8 cellular contexts compared by ENCODE assay signal in genomic region chr12:40104461-40105264, GRCh38. TPM values are rescaled to one million over a fixed set of nuclear protein-coding genes. Genes with fewer than 3 reads are reported as not detected.
DNase-seq lines count a peak whose midpoint lies in the region; ATAC-seq and TF ChIP-seq lines count a peak whose summit lies in the region.

No MANE protein-coding gene starts in this region.

- peaks cover 54% of the 10 kb centered on the region for H3K4me1 Mint-ChIP-seq in activated T-cell treated with anti-CD3 and anti-CD28 coated beads, Interleukin-2, amount 50 U/mL, for 24 hours (ENCODE audit: low read depth)

- H3K9me3 ChIP-seq in psoas muscle: no peaks in the 10 kb centered on the region

- H3K27me3 ChIP-seq in psoas muscle (ENCODE audit: insufficient read depth in 3 of 3, low read length in 2 of 3): no peaks in the 10 kb centered on the region

- H3K4me3 Mint-ChIP-seq in activated T-cell treated with anti-CD3 and anti-CD28 coated beads, Interleukin-2, amount 50 U/mL, for 24 hours: peak overlapping the region; percentile 78

- 20 to 23% (median 21%) methylated on average over 16 to 20 of the region's 20 CpGs for WGBS in psoas muscle, 3 donors

- H3K4me1 ChIP-seq in psoas muscle: peaks cover 3% of the 10 kb centered on the region

- intact Hi-C loops in psoas muscle (cut with DNase I): loop anchor here (5.0 to 10.0 kb wide), 2 partner anchors 337 to 340 kb away; no protein-coding TSS in a partner anchor

- H3K36me3 Mint-ChIP-seq in activated T-cell treated with anti-CD3 and anti-CD28 coated beads, Interleukin-2, amount 50 U/mL, for 24 hours (ENCODE audit: low read depth): peaks cover 1% of the 10 kb centered on the region

- no peak for DNase-seq in activated T-cell treated with anti-CD3 and anti-CD28 coated beads, Interleukin-2, amount 50 U/mL, for 24 hours
- no peak for DNase-seq in activated T-cell treated with anti-CD3 and anti-CD28 coated beads, Interleukin-2, amount 50 U/mL, for 1 hour
- peak; percentile 27 for DNase-seq in SK-N-DZ (ENCODE audit: low spot score)
- peak; percentile 2 for DNase-seq in fibroblast of peridontal ligament (ENCODE audit: extremely low read depth)
- no peak for DNase-seq in psoas muscle
- no peak for DNase-seq in GM20000 (ENCODE audit: low spot score)

- no peaks in the 10 kb centered on the region for H3K9me3 Mint-ChIP-seq in activated T-cell treated with anti-CD3 and anti-CD28 coated beads, Interleukin-2, amount 50 U/mL, for 24 hours

- H3K27me3 Mint-ChIP-seq in activated T-cell treated with anti-CD3 and anti-CD28 coated beads, Interleukin-2, amount 50 U/mL, for 24 hours: peaks cover 13% of the 10 kb centered on the region

- H3K36me3 ChIP-seq in psoas muscle (ENCODE audit: insufficient read depth in 1 of 2, low read depth in 1 of 2): no peaks in the 10 kb centered on the region

- H3K4me3 ChIP-seq in psoas muscle: peak overlapping the region; percentile 92

- ATAC-seq in psoas muscle (no peak), HG03439 (IDR thresholded peaks at IDR 0.05; ENCODE audit: unreplicated experiment) (no peak), HG03045 (IDR thresholded peaks at IDR 0.05; ENCODE audit: unreplicated experiment) (no peak)

- TF ChIP-seq CTCF in psoas muscle (IDR thresholded peaks at IDR 0.05) (no peak), GM20000 (IDR thresholded peaks at IDR 0.05; ENCODE audit: extremely low read depth, missing control alignments) (no peak)

- no peak overlapping the region for H3K27ac ChIP-seq in psoas muscle

- H3K27ac Mint-ChIP-seq in activated T-cell treated with anti-CD3 and anti-CD28 coated beads, Interleukin-2, amount 50 U/mL, for 24 hours: peak overlapping the region; percentile 58

RNA-seq across cellular contexts. Expression of gene SLC2A13, which starts 1.2 kb away (rescaled TPM):
- polyA plus RNA-seq in SK-N-DZ (2014; cell fraction: cytosol; rRNA removed): 6.2 and 8.6 TPM in 2 replicates
- polyA plus RNA-seq in SK-N-DZ (2014; cell fraction: nucleus; rRNA removed): 8.0 and 8.3 TPM in 2 replicates
- total RNA-seq in psoas muscle: 1 to 10 TPM in 3 of 4 donors, under 1 TPM in 1; 0.80 to 1.7 (median 1.6) TPM
- under 1 TPM; 0.39 to 0.95 (median 0.81) TPM for polyA plus RNA-seq in psoas muscle

Comparison
In these comparisons a context has a peak if more than half of its experiments do, and no peak if none do; other contexts are left out.
1. DNase-seq: peak in SK-N-DZ (single experiment) and fibroblast of peridontal ligament (single experiment); none in activated T-cell treated with anti-CD3 and anti-CD28 coated beads, Interleukin-2, amount 50 U/mL, for 24 hours (single experiment), activated T-cell treated with anti-CD3 and anti-CD28 coated beads, Interleukin-2, amount 50 U/mL, for 1 hour (single experiment), psoas muscle (0 of 2) and GM20000 (single experiment).